In genomic region chr7:113159746-113160339, GRCh38 we compare ENCODE assay signal across 8 cellular contexts. TPM values are rescaled to one million over a fixed set of nuclear protein-coding genes. Genes with fewer than 3 reads are reported as not detected.
DNase-seq lines count a peak whose midpoint lies in the region; ATAC-seq and TF ChIP-seq lines count a peak whose summit lies in the region.

No MANE protein-coding gene starts in this region.

- H3K27me3 Mint-ChIP-seq in Calu3 (ENCODE audit: unreplicated experiment) (no peaks in the 10 kb centered on the region), nephron (ENCODE audit: low read depth) (no peaks in the 10 kb centered on the region)

- DNase-seq in Calu3: peak; percentile 54
- DNase-seq in NCI-H526 treated with DMSO at 0.1 percent for 48 hours (lab: John Stamatoyannopoulos, UW): peak; percentile 25
- DNase-seq in choroid plexus epithelial cell (ENCODE audit: low read depth): peak; percentile 66
- no peak for DNase-seq in OCI-M2 (lab: John Stamatoyannopoulos, UW; ENCODE audit: unreplicated experiment)
- DNase-seq in Ammon's horn (ENCODE audit: low spot score): no peak

- intact Hi-C loops in Calu3 (cut with micrococcal nuclease; ENCODE audit: unreplicated experiment): loop anchor here (1.0 to 10.0 kb wide), 3 partner anchors 129 to 261 kb away; no protein-coding TSS in a partner anchor

- no peaks in the 10 kb centered on the region for H3K4me1 Mint-ChIP-seq in Calu3 (ENCODE audit: low read depth, unreplicated experiment)
- H3K4me1 Mint-ChIP-seq in nephron: no peaks in the 10 kb centered on the region

- H3K36me3 Mint-ChIP-seq in Calu3 (ENCODE audit: insufficient read depth, unreplicated experiment) (no peaks in the 10 kb centered on the region), nephron (ENCODE audit: low read depth) (no peaks in the 10 kb centered on the region)

- H3K27ac Mint-ChIP-seq in Calu3 (ENCODE audit: unreplicated experiment): no peak overlapping the region
- no peak overlapping the region for H3K27ac Mint-ChIP-seq in nephron

- H3K9me3 Mint-ChIP-seq in Calu3 (ENCODE audit: low read depth, unreplicated experiment): no peaks in the 10 kb centered on the region
- no peaks in the 10 kb centered on the region for H3K9me3 Mint-ChIP-seq in nephron

- ATAC-seq in GM19023 (IDR thresholded peaks at IDR 0.05; ENCODE audit: unreplicated experiment) (peak; percentile 70), HG03342 (IDR thresholded peaks at IDR 0.05; ENCODE audit: unreplicated experiment) (peak; percentile 76)

- H3K4me3 ChIP-seq in choroid plexus epithelial cell (ENCODE audit: low read depth, low read length): no peak overlapping the region

- TF ChIP-seq CTCF in Calu3 (IDR thresholded peaks at IDR 0.05; ENCODE audit: unreplicated experiment): peak; percentile 71
- peak; percentile 91 for TF ChIP-seq CTCF in choroid plexus epithelial cell (conservative IDR thresholded peaks at IDR 0.05; ENCODE audit: low read depth, low read length)
- TF ChIP-seq CTCF in nephron (IDR thresholded peaks at IDR 0.05; ENCODE audit: unreplicated experiment in 3 of 3): peak; percentile 39 to 54 (median 51)

- H3K4me3 Mint-ChIP-seq in Calu3 (ENCODE audit: low read depth, unreplicated experiment) (no peak overlapping the region), nephron (no peak overlapping the region)

- no TSS peak for BruUV-seq in Calu3 (replicated peaks; lab: Mats Ljungman, UMichigan)

- CTCF ChIA-PET in Calu3 (lab: Charles Lee): interaction anchor here (0.6 to 3.4 kb wide), 11 partner anchors 8 to 267 kb away, joined by 3 to 29 read pairs (median 4); partner anchors contain the start of gene SMIM30

RNA-seq across cellular contexts. Expression of gene SMIM30, which starts 41.5 kb away (rescaled TPM):
- total RNA-seq in Calu3 (2022): 35.9 and 42.2 TPM in 2 replicates

Comparison
In these comparisons a context has a peak if more than half of its experiments do, and no peak if none do; other contexts are left out.
1. DNase-seq: peak in Calu3 (single experiment), NCI-H526 treated with DMSO at 0.1 percent for 48 hours (single experiment) and choroid plexus epithelial cell (single experiment); none in OCI-M2 (single experiment) and Ammon's horn (single experiment).
2. Peak in every context shown above with its lines, with median percentiles within 50 percentile points of each other: CTCF ChIP-seq.